In genomic region chr16:23754594-23755483, GRCh38 we compare ENCODE assay signal across 10 cellular contexts. TPM values are rescaled to one million over a fixed set of nuclear protein-coding genes. Genes with fewer than 3 reads are reported as not detected.
DNase-seq lines count a peak whose midpoint lies in the region; ATAC-seq and TF ChIP-seq lines count a peak whose summit lies in the region.
"Had no signal": no experiment of that assay in that cellular context is flagged by ENCODE, and none has a peak within 500 bp of the region (broad histone marks: within the 10 kb centered on the region; RNA-seq: fewer than 3 reads in every experiment).

Gene CHP2, plus strand, starts transcription at chr16:23755026. Its CDS starts 24 bp downstream, at chr16:23755050.

- H3K27ac Mint-ChIP-seq in memory B cell, result no peak within 1 kb of the TSS
- peak within 1 kb of the TSS in 1 of 7 donors; percentile 37 for H3K27ac Mint-ChIP-seq in CD4-positive, alpha-beta memory T cell
- H3K27ac Mint-ChIP-seq: IgD-negative memory B cell had no signal

- H3K4me1 Mint-ChIP-seq in memory B cell, result no peaks in the 10 kb centered on the region
- peaks cover 0 to 5% (median 2%) of the 10 kb centered on the region in 4 donors for H3K4me1 Mint-ChIP-seq in CD4-positive, alpha-beta memory T cell

- DNase-seq in activated CD4-positive, alpha-beta T cell treated with anti-CD3 and anti-CD28 coated beads for 48 hours, result peak; percentile 12
- DNase-seq in activated CD4-positive, alpha-beta T cell treated with anti-CD3 and anti-CD28 coated beads for 4 hours, result no peak
- DNase-seq in dorsolateral prefrontal cortex (no peak), memory B cell (ENCODE audit: low spot score in 2 of 2) (no peak), tibial nerve (ENCODE audit: low spot score in 2 of 2) (no peak), HUDEP-2 (lab: John Stamatoyannopoulos, UW; ENCODE audit: unreplicated experiment in 76 of 76) (no peak)
- no peak for DNase-seq in CD4-positive, alpha-beta memory T cell

- H3K9me3 Mint-ChIP-seq in memory B cell, result no peaks in the 10 kb centered on the region
- H3K9me3 Mint-ChIP-seq in CD4-positive, alpha-beta memory T cell, result peaks cover 0 to 2% (median 0%) of the 10 kb centered on the region in 8 donors
- H3K9me3 Mint-ChIP-seq: IgD-negative memory B cell had no signal

- peak in 1 of 2 donors; percentile 69 for TF ChIP-seq EP300 in tibial nerve (IDR thresholded peaks at IDR 0.05)

- peak within 1 kb of the TSS; percentile 56 for H3K4me3 Mint-ChIP-seq in memory B cell
- peak within 1 kb of the TSS in 4 of 8 donors; percentile 6 to 50 (median 20) for H3K4me3 Mint-ChIP-seq in CD4-positive, alpha-beta memory T cell

- intact Hi-C loops in dorsolateral prefrontal cortex (cut with DNase I), result no loop called here
- intact Hi-C loops in CD4-positive, alpha-beta memory T cell (cut with micrococcal nuclease), result no loop called here

- H3K36me3 Mint-ChIP-seq in memory B cell, result no peaks in the 10 kb centered on the region
- no peaks in the 10 kb centered on the region for H3K36me3 Mint-ChIP-seq in CD4-positive, alpha-beta memory T cell

- H3K27ac ChIP-seq in dorsolateral prefrontal cortex (no peak within 1 kb of the TSS), tibial nerve (peak within 1 kb of the TSS; percentile 34 to 71 (median 60))
- H3K27ac ChIP-seq in CD4-positive, alpha-beta memory T cell (ENCODE audit: low read depth, low read length), result no peak within 1 kb of the TSS

- POLR2A ChIA-PET in CD4-positive, alpha-beta memory T cell (lab: Charles Lee; ENCODE audit: partially characterized antibody), result interaction anchor here (0.6 kb wide), 1 partner anchor 32 kb away, joined by 3 read pairs; no protein-coding TSS in a partner anchor

- H3K9me3 ChIP-seq in tibial nerve, result no peaks in the 10 kb centered on the region
- no peaks in the 10 kb centered on the region for H3K9me3 ChIP-seq in CD4-positive, alpha-beta memory T cell (ENCODE audit: control insufficient read depth in 1 of 2, low read length in 2 of 2)

- H3K36me3 ChIP-seq in tibial nerve, result no peaks in the 10 kb centered on the region
- H3K36me3 ChIP-seq in CD4-positive, alpha-beta memory T cell (ENCODE audit: insufficient read depth, low read length), result no peaks in the 10 kb centered on the region

- H3K4me3 ChIP-seq in dorsolateral prefrontal cortex (peak within 1 kb of the TSS; percentile 19 to 71 (median 49)), tibial nerve (peak within 1 kb of the TSS; percentile 9 to 44 (median 31))
- H3K4me3 ChIP-seq in CD4-positive, alpha-beta memory T cell (ENCODE audit: low read length in 2 of 2), result no peak within 1 kb of the TSS

- TF ChIP-seq POLR2A in tibial nerve (IDR thresholded peaks at IDR 0.05), result no peak

- H3K4me1 ChIP-seq in tibial nerve, result peaks cover 0 to 14% (median 4%) of the 10 kb centered on the region in 4 donors
- H3K4me1 ChIP-seq in CD4-positive, alpha-beta memory T cell (ENCODE audit: insufficient read depth, low read length), result no peaks in the 10 kb centered on the region

- H3K27me3 ChIP-seq in dorsolateral prefrontal cortex (peaks cover 0 to 35% (median 16%) of the 10 kb centered on the region in 45 donors), tibial nerve (peaks cover 0 to 16% of the 10 kb centered on the region in 2 donors)
- peaks cover 23% of the 10 kb centered on the region for H3K27me3 ChIP-seq in CD4-positive, alpha-beta memory T cell (ENCODE audit: insufficient read depth, low read length)

- H3K27me3 Mint-ChIP-seq in memory B cell, result peaks cover 23% of the 10 kb centered on the region
- H3K27me3 Mint-ChIP-seq in CD4-positive, alpha-beta memory T cell, result peaks cover 40 to 54% of the 10 kb centered on the region in 2 donors

- ATAC-seq in memory B cell (ENCODE audit: low read depth) (peak; percentile 37), GM19467 (IDR thresholded peaks at IDR 0.05; ENCODE audit: unreplicated experiment) (no peak)

- WGBS in tibial nerve, 2 donors, result 1 to 7% methylated on average over 58 of the region's 80 CpGs

- CTCF ChIA-PET in CD4-positive, alpha-beta memory T cell (lab: Charles Lee; ENCODE audit: partially characterized antibody), result no interaction called here

- TF ChIP-seq CTCF in dorsolateral prefrontal cortex (IDR thresholded peaks at IDR 0.05 in 54 of 56, conservative IDR thresholded peaks at IDR 0.05 in 2 of 56; ENCODE audit: low read depth in 1 of 56, partially characterized antibody in 56 of 56) (no peak), tibial nerve (IDR thresholded peaks at IDR 0.05) (no peak)

RNA-seq across cellular contexts. Expression of gene CHP2, which starts in this region (rescaled TPM):
- total RNA-seq in dorsolateral prefrontal cortex (under 1 TPM in 64 of 120 experiments, not detected in 56; 0.16 to 0.88 (median 0.35) TPM), tibial nerve (10 to 100 TPM in 2 of 4 donors, 1 to 10 TPM in 2; 1.8 to 15.5 (median 7.5) TPM)
- not detected for total RNA-seq in CD4-positive, alpha-beta memory T cell
- polyA plus RNA-seq in CD4-positive, alpha-beta memory T cell, result not detected
- total RNA-seq: subcutaneous adipose tissue had no signal
- polyA plus RNA-seq: IgD-negative memory B cell had no signal

Comparison
In these comparisons a context has a peak if more than half of its experiments do, and no peak if none do; other contexts are left out.
1. H3K27ac ChIP-seq: peak in tibial nerve (4 of 4); none in dorsolateral prefrontal cortex (0 of 59) and CD4-positive, alpha-beta memory T cell (single experiment).
2. H3K4me3 ChIP-seq: peak in dorsolateral prefrontal cortex (59 of 59) and tibial nerve (4 of 4); none in CD4-positive, alpha-beta memory T cell (0 of 2).